1 cellular context compared by ENCODE assay signal in genomic region chr5:157300564-157300963, GRCh38.
TF ChIP-seq lines count a peak whose summit lies in the region.

No MANE protein-coding gene starts in this region.

TF ChIP-seq in GM23338, 12 proteins besides CTCF, POLR2A, EP300 and RAD21 (continued from another document):
- TF ChIP-seq REST (IDR thresholded peaks at IDR 0.05; ENCODE audit: unreplicated experiment) (no peak), ZNF462 (CRISPR knock-in tag; IDR thresholded peaks at IDR 0.05) (no peak), ETS1 (IDR thresholded peaks at IDR 0.05) (no peak), EZH2 (IDR thresholded peaks at IDR 0.05; ENCODE audit: low read depth, unreplicated experiment) (no peak)
TF ChIP-seq in GM23338: peak in this region for 0.
